In the genomic region with DNA sequence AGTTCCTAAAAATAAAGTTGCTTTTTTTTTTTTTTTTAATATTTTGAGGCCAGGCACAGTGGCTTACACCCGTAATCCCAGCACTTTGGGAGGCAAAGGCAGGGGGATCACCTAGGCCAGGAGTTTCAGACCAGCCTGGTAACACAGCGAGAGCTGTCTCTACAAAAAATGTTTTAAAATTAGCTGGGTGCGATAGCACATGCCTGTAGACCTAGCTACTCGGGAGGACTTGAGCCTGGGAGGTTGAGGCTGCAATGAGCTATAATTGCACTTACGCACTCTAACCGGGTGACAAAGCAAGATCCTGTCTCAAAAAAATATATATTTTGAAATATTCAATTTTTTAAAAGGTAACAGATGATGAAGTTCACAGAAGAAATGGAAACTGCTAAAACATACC, we compare ENCODE assay signal across 16 cellular contexts. TPM values are rescaled to one million over a fixed set of nuclear protein-coding genes. Genes with fewer than 3 reads are reported as not detected.
DNase-seq lines count a peak whose midpoint lies in the region; ATAC-seq and TF ChIP-seq lines count a peak whose summit lies in the region.
"Had no signal": no experiment of that assay in that cellular context is flagged by ENCODE, and none has a peak within 500 bp of the region (broad histone marks: within the 10 kb centered on the region; RNA-seq: fewer than 3 reads in every experiment).

No MANE protein-coding gene starts in this region.

- peak overlapping the region; percentile 95 for H3K4ac ChIP-seq in trophoblast cell (ENCODE audit: low read depth, low read length)

- no peak overlapping the region for H3K9ac ChIP-seq in trophoblast cell (ENCODE audit: low read length)

- H3K18ac ChIP-seq in trophoblast cell (ENCODE audit: low read length), result no peak overlapping the region

- WGBS in heart left ventricle, 4 donors, result 44 to 62% (median 57%) methylated on average over 6 of the region's 6 CpGs
- WGBS in trophoblast cell (ENCODE audit: extremely low coverage, insufficient coverage, insufficient read length), result no CpG with 5 or more reads among the region's 6 CpGs

- no peak overlapping the region for H2BK120ac ChIP-seq in trophoblast cell (ENCODE audit: insufficient read depth, low read length, poor library complexity)

- H3K23ac ChIP-seq in trophoblast cell (ENCODE audit: low read length), result no peak overlapping the region

- H3K4me2 ChIP-seq in trophoblast cell (ENCODE audit: low read length), result no peak overlapping the region

- H3K36me3 ChIP-seq in heart left ventricle (peaks cover 0 to 4% (median 0%) of the 10 kb centered on the region in 9 donors), trophoblast cell (ENCODE audit: control insufficient read depth in 1 of 2, insufficient read depth in 2 of 2, low read length in 2 of 2) (peaks cover 0 to 5% of the 10 kb centered on the region in 2 experiments)

- H3K27ac ChIP-seq in heart left ventricle (peak overlapping the region in 4 of 12 donors; percentile 0 to 38 (median 24)), VCaP (0 out of 2 replicates have a peak overlapping the region, but pooled peaks have one; percentile 57), trophoblast cell (ENCODE audit: low read depth, low read length) (no peak overlapping the region)
- H3K27ac ChIP-seq: BLaER1 treated with 17β-estradiol and CSF1 and Interleukin-3, amounts not matched to agents 10 nM and 100 nM had no signal

- H3K79me1 ChIP-seq in trophoblast cell (ENCODE audit: low read length), result no peaks in the 10 kb centered on the region

- H3K14ac ChIP-seq in trophoblast cell (ENCODE audit: low read length), result no peak overlapping the region

- H2AFZ ChIP-seq in trophoblast cell (ENCODE audit: insufficient read depth, low read length, poor library complexity), result no peak overlapping the region

- H3K27me3 ChIP-seq in heart left ventricle (no peaks in the 10 kb centered on the region), trophoblast cell (ENCODE audit: insufficient read depth, low read length) (no peaks in the 10 kb centered on the region)
- H3K27me3 ChIP-seq: BLaER1 treated with 17β-estradiol and CSF1 and Interleukin-3, amounts not matched to agents 10 nM and 100 nM had no signal

- H4K8ac ChIP-seq in trophoblast cell (ENCODE audit: low read depth, low read length), result no peak overlapping the region

- H3K4me3 ChIP-seq in heart left ventricle (no peak overlapping the region), trophoblast cell (ENCODE audit: low read depth, low read length) (no peak overlapping the region)
- H3K4me3 ChIP-seq: BLaER1 treated with 17β-estradiol and CSF1 and Interleukin-3, amounts not matched to agents 10 nM and 100 nM had no signal

- peak in 3 of 4 donors; percentile 48 to 75 (median 63) for ATAC-seq in heart left ventricle
- no peak for ATAC-seq in Right ventricle myocardium inferior
- ATAC-seq: CD8-positive, alpha-beta T cell; HCT116 had no signal

- no peak for TF ChIP-seq CTCF in heart left ventricle (IDR thresholded peaks at IDR 0.05)
- no peak for TF ChIP-seq CTCF in VCaP (conservative IDR thresholded peaks at IDR 0.05)

- TF ChIP-seq POLR2A in heart left ventricle (IDR thresholded peaks at IDR 0.05), result no peak

- intact Hi-C loops in heart left ventricle (cut with DNase I) (no loop called here), Right ventricle myocardium inferior (cut with DNase I) (no loop called here)

- H3K9me3 ChIP-seq in heart left ventricle (no peaks in the 10 kb centered on the region), trophoblast cell (ENCODE audit: insufficient read depth, low read depth, low read length) (no peaks in the 10 kb centered on the region)

- H4K12ac ChIP-seq in trophoblast cell (ENCODE audit: low read depth, low read length), result no peak overlapping the region

- H3K4me1 ChIP-seq in heart left ventricle (peaks cover 13 to 88% (median 77%) of the 10 kb centered on the region in 12 donors), trophoblast cell (ENCODE audit: control insufficient read depth in 1 of 2, insufficient read depth in 2 of 2, low read length in 2 of 2) (no peaks in the 10 kb centered on the region)

- no peak for DNase-seq in heart left ventricle
- DNase-seq in Right ventricle myocardium inferior (ENCODE audit: missing footprints), result no peak
- DNase-seq in trophoblast cell, result no peak
- DNase-seq in NCI-H226, result no peak
- no peak for DNase-seq in activated gamma-delta T cell (lab: John Stamatoyannopoulos, UW)
- no peak for DNase-seq in OCI-M1 (lab: John Stamatoyannopoulos, UW)
- DNase-seq: Calu3; CD8-positive, alpha-beta T cell; DMS79 treated with DMSO at 0.1 percent for 48 hours; GF-D8; GOT3; H7; HFFc6 had no signal

- no peak overlapping the region for H2BK5ac ChIP-seq in trophoblast cell (ENCODE audit: low read depth, low read length, poor library complexity)

- H3K79me2 ChIP-seq in trophoblast cell (ENCODE audit: control insufficient read depth, insufficient read depth, low read length, poor library complexity), result peaks cover 14% of the 10 kb centered on the region

- H2BK12ac ChIP-seq in trophoblast cell (ENCODE audit: low read length), result no peak overlapping the region

- H2AK5ac ChIP-seq in trophoblast cell (ENCODE audit: low read length), result no peak overlapping the region

- H4K91ac ChIP-seq in trophoblast cell (ENCODE audit: low read depth, low read length), result no peak overlapping the region

RNA-seq across cellular contexts. Expression of gene GOLPH3, which starts 22.9 kb away (rescaled TPM):
- total RNA-seq in heart left ventricle (10 to 100 TPM; 34.4 to 73.4 (median 50.1) TPM), Right ventricle myocardium inferior (42.3 TPM)
- polyA plus RNA-seq in heart left ventricle, result 10 to 100 TPM; 20.3 to 44.0 TPM
- 87.4 and 93.1 TPM in 2 replicates for polyA plus RNA-seq in trophoblast cell (2013)
